Comparison of ENCODE assay signal across 8 cellular contexts in genomic region chr20:5119435-5120188, GRCh38. TPM values are rescaled to one million over a fixed set of nuclear protein-coding genes. Genes with fewer than 3 reads are reported as not detected.
A peak's percentile ranks its signal among the peaks of the same experiment; 100 is the strongest.
DNase-seq lines count a peak whose midpoint lies in the region; ATAC-seq, FAIRE-seq and TF ChIP-seq lines count a peak whose summit lies in the region.

Gene PCNA, minus strand, starts transcription at chr20:5119958. Its CDS starts 160 bp downstream, at chr20:5119798.

- FAIRE-seq in astrocyte (lab: Jason Lieb, UNC): no peak

- peak within 1 kb of the TSS; percentile 94 for H3K27ac Mint-ChIP-seq in astrocyte (ENCODE audit: unreplicated experiment)

- H3K27me3 ChIP-seq in astrocyte (ENCODE audit: insufficient read depth, low read length): no peaks in the 10 kb centered on the region
- H3K27me3 ChIP-seq in right cardiac atrium (ENCODE audit: control insufficient read depth, insufficient read depth): no peaks in the 10 kb centered on the region
- no peaks in the 10 kb centered on the region for H3K27me3 ChIP-seq in vagina

- H3K36me3 Mint-ChIP-seq in astrocyte (ENCODE audit: low read depth, unreplicated experiment): no peaks in the 10 kb centered on the region

- H3K9ac ChIP-seq in astrocyte (ENCODE audit: low read length): peak within 1 kb of the TSS; percentile 93

- H3K4me3 ChIP-seq in astrocyte (ENCODE audit: insufficient read depth, low read depth, low read length) (peak within 1 kb of the TSS; percentile 99), right cardiac atrium (ENCODE audit: low read length) (peak within 1 kb of the TSS; percentile 60), vagina (peak within 1 kb of the TSS; percentile 57 to 79)

- intact Hi-C loops in right cardiac atrium (cut with DNase I) (no loop called here), vagina (cut with DNase I) (no loop called here)

- H3K27me3 Mint-ChIP-seq in astrocyte (ENCODE audit: low read depth, unreplicated experiment): no peaks in the 10 kb centered on the region

- H3K9me3 ChIP-seq in astrocyte (ENCODE audit: insufficient read depth, low read depth, low read length) (no peaks in the 10 kb centered on the region), right cardiac atrium (ENCODE audit: control insufficient read depth, low read length) (no peaks in the 10 kb centered on the region), vagina (no peaks in the 10 kb centered on the region)

- DNase-seq in NCI-H2029 (lab: John Stamatoyannopoulos, UW) (peak; percentile 98), T-helper 22 cell (ENCODE audit: low read depth) (peak; percentile 94), astrocyte (ENCODE audit: low read depth) (peak; percentile 92), right cardiac atrium (peak; percentile 98 to 100 (median 99)), putamen (ENCODE audit: low spot score) (peak; percentile 98), vagina (ENCODE audit: extremely low spot score in 2 of 2) (peak in 1 of 2 donors; percentile 98)

- no peaks in the 10 kb centered on the region for H3K4me1 ChIP-seq in astrocyte (ENCODE audit: insufficient read depth, low read length)
- peaks cover 4% of the 10 kb centered on the region for H3K4me1 ChIP-seq in right cardiac atrium (ENCODE audit: control insufficient read depth, insufficient read depth, low read length)
- peaks cover 16% of the 10 kb centered on the region for H3K4me1 ChIP-seq in vagina

- peaks cover 22% of the 10 kb centered on the region for H3K4me1 Mint-ChIP-seq in astrocyte (ENCODE audit: low read depth, unreplicated experiment)

- no peak for TF ChIP-seq CTCF in astrocyte (IDR thresholded peaks at IDR 0.05; ENCODE audit: insufficient read depth, low read depth, low read length)
- TF ChIP-seq CTCF in vagina (IDR thresholded peaks at IDR 0.05): peak in 2 of 3 experiments; percentile 14 to 15

- H3K4me3 Mint-ChIP-seq in astrocyte (ENCODE audit: unreplicated experiment): peak within 1 kb of the TSS; percentile 94

- no peaks in the 10 kb centered on the region for H3K9me3 Mint-ChIP-seq in astrocyte (ENCODE audit: unreplicated experiment)

- peaks cover 41% of the 10 kb centered on the region for H3K79me2 ChIP-seq in astrocyte (ENCODE audit: insufficient read depth, low read length)

- peaks cover 29% of the 10 kb centered on the region for H4K20me1 ChIP-seq in astrocyte (ENCODE audit: insufficient read depth, low read length)

- ATAC-seq in GM18505 (IDR thresholded peaks at IDR 0.05; ENCODE audit: unreplicated experiment) (peak; percentile 94), HG02973 (IDR thresholded peaks at IDR 0.05; ENCODE audit: unreplicated experiment) (peak; percentile 89), right cardiac atrium (peak; percentile 100)

- peak within 1 kb of the TSS; percentile 94 for H2AFZ ChIP-seq in astrocyte (ENCODE audit: low read depth, low read length)

- H3K27ac ChIP-seq in astrocyte (ENCODE audit: low read depth, low read length) (peak within 1 kb of the TSS; percentile 88), right cardiac atrium (ENCODE audit: low read length) (peak within 1 kb of the TSS; percentile 87), vagina (peak within 1 kb of the TSS; percentile 90)

- peak within 1 kb of the TSS; percentile 92 for H3K4me2 ChIP-seq in astrocyte (ENCODE audit: low read length)

- WGBS in right cardiac atrium: under 1% methylated on average over 72 of the region's 72 CpGs

- TF ChIP-seq POLR2A in GM18505 (IDR thresholded peaks at IDR 0.05; ENCODE audit: borderline replicate concordance, extremely low read depth, insufficient read depth, insufficient read length) (peak; percentile 98), vagina (IDR thresholded peaks at IDR 0.05) (peak; percentile 80 to 81)

- H3K36me3 ChIP-seq in astrocyte (ENCODE audit: insufficient read depth, low read length): peaks cover 24% of the 10 kb centered on the region
- peaks cover 0 to 26% of the 10 kb centered on the region in 2 donors for H3K36me3 ChIP-seq in vagina

RNA-seq across cellular contexts. Expression of gene PCNA, which starts in this region (rescaled TPM):
- total RNA-seq in astrocyte (73.0 and 77.6 TPM in 2 replicates), right cardiac atrium (10 to 100 TPM; 19.4 to 36.8 (median 25.7) TPM), vagina (42.2 TPM)
- 41.4 TPM for polyA plus RNA-seq in right cardiac atrium
